Comparison of ENCODE assay signal across 1 cellular context in genomic region chr10:47405829-47406547, GRCh38.
TF ChIP-seq lines count a peak whose summit lies in the region.

No MANE protein-coding gene starts in this region.

TF ChIP-seq in HCT116, 20 proteins besides CTCF, POLR2A, EP300 and RAD21:
- TF ChIP-seq REST (IDR thresholded peaks at IDR 0.05; ENCODE audit: low read depth) (no peak), ZBTB33 (IDR thresholded peaks at IDR 0.05; ENCODE audit: extremely low read depth, insufficient replicate concordance, low read length) (no peak), MAX (IDR thresholded peaks at IDR 0.05) (no peak), FOSL1 (IDR thresholded peaks at IDR 0.05; ENCODE audit: low read depth) (no peak), EGR1 (IDR thresholded peaks at IDR 0.05; ENCODE audit: low read depth) (no peak), EZH2phosphoT487 (IDR thresholded peaks at IDR 0.05; ENCODE audit: borderline replicate concordance) (no peak), SIN3A (IDR thresholded peaks at IDR 0.05; ENCODE audit: low read depth) (no peak), SRF (IDR thresholded peaks at IDR 0.05; ENCODE audit: low read depth) (no peak), ZFX (IDR thresholded peaks at IDR 0.05) (no peak), TCF7L2 (IDR thresholded peaks at IDR 0.05; ENCODE audit: borderline replicate concordance, extremely low read depth, insufficient read depth, insufficient read length) (no peak), SP1 (IDR thresholded peaks at IDR 0.05; ENCODE audit: low read depth) (no peak), ELF1 (IDR thresholded peaks at IDR 0.05; ENCODE audit: borderline replicate concordance, low read depth) (no peak), CEBPB (IDR thresholded peaks at IDR 0.05; ENCODE audit: low read depth) (no peak), ZNF274 (IDR thresholded peaks at IDR 0.05; ENCODE audit: low read depth, low read length) (no peak), EZH2 (IDR thresholded peaks at IDR 0.05) (no peak)
